8 cellular contexts compared by ENCODE assay signal in the genomic region with DNA sequence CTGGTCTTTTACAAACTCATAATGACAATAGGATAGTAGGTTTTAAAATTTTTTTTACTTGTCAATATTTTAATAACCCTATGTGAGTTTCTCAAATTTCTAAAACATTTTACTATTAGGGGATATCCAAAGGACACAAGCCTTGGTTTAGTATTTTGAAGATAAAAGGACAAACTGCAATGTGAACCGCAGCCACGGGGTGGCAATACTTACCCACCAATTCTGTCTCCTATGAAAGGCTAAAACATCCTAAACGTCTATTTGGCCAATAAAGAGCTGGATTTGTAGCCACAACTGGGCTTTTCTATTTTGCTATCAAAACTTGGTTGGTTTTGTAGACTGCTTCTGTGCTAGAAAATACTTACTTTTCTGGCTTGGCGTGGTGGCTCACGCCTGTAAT. TPM values are rescaled to one million over a fixed set of nuclear protein-coding genes. Genes with fewer than 3 reads are reported as not detected.
DNase-seq lines count a peak whose midpoint lies in the region; ATAC-seq, FAIRE-seq and TF ChIP-seq lines count a peak whose summit lies in the region.
"Not testable (repeated sequence)": the region's sequence is repeated elsewhere in the genome, so short reads cannot be mapped to it uniquely, and the experiment has no call there.

No MANE protein-coding gene starts in this region.

- H3K79me2 ChIP-seq in K562 (ENCODE audit: control insufficient read depth, insufficient read depth, low read length), result peaks cover 11% of the 10 kb centered on the region

- not testable (repeated sequence) for H3K27ac ChIP-seq in Peyer's patch; K562 (ENCODE audit: extremely low read depth, low read depth, low read length); right atrium auricular region; prostate gland

- not testable (repeated sequence) for H4K20me1 ChIP-seq in K562 (replicated peaks; ENCODE audit: control insufficient read depth, insufficient read depth, low read length)

- H3K27me3 Mint-ChIP-seq in activated CD4-positive, alpha-beta memory T cell treated with anti-CD3 and anti-CD28 coated beads, Interleukin-2, amount 10 ng/mL, durations not matched to agents 7 days and 5 days, result not testable (repeated sequence)

- peak in 5 of 6 experiments; percentile 40 to 85 (median 70) for TF ChIP-seq CTCF in Peyer's patch (IDR thresholded peaks at IDR 0.05)
- peak; percentile 27 to 55 (median 41); a peak in 4 of 6 replicates for TF ChIP-seq CTCF in K562 (IDR thresholded peaks at IDR 0.05 in 2 of 3, conservative IDR thresholded peaks at IDR 0.05 in 1 of 3; ENCODE audit: insufficient read depth in 2 of 3, low read depth in 1 of 3, low read length in 3 of 3)
- TF ChIP-seq CTCF in right atrium auricular region (IDR thresholded peaks at IDR 0.05), result peak; percentile 16 to 63
- peak in 3 of 4 experiments; percentile 33 to 73 (median 59) for TF ChIP-seq CTCF in prostate gland (IDR thresholded peaks at IDR 0.05)

- FAIRE-seq in K562 (lab: Jason Lieb, UNC), result peak; percentile 94

- H3K9me1 ChIP-seq in K562 (ENCODE audit: control insufficient read depth, insufficient read depth, low read length), result not testable (repeated sequence)

- H3K9ac ChIP-seq in K562 (ENCODE audit: insufficient read depth in 1 of 2, low read depth in 2 of 2, low read length in 2 of 2), result not testable (repeated sequence)

- H3K4me3 Mint-ChIP-seq in activated CD4-positive, alpha-beta memory T cell treated with anti-CD3 and anti-CD28 coated beads, Interleukin-2, amount 10 ng/mL, durations not matched to agents 7 days and 5 days, result not testable (repeated sequence)

- TF ChIP-seq POLR2A in Peyer's patch (IDR thresholded peaks at IDR 0.05); K562 (conservative IDR thresholded peaks at IDR 0.05); prostate gland (IDR thresholded peaks at IDR 0.05): not testable (repeated sequence)

- TF ChIP-seq RAD21 in K562 (CRISPR knock-in tag; conservative IDR thresholded peaks at IDR 0.05 in 1 of 2, IDR thresholded peaks at IDR 0.05 in 1 of 2), result peak; percentile 93 to 94

- H3K36me3 ChIP-seq in Peyer's patch; K562 (ENCODE audit: control insufficient read depth, insufficient read depth, low read length); right atrium auricular region; prostate gland: not testable (repeated sequence)

- 3% methylated on average over 4 of the region's 5 CpGs for WGBS in K562 (ENCODE audit: insufficient coverage, low coverage, missing lambda C conversion rate)
- 7% methylated on average over 5 of the region's 5 CpGs for WGBS in prostate gland

- intact Hi-C loops in K562 (cut with micrococcal nuclease), result loop anchor here (10.0 kb wide), 2 partner anchors 357 to 687 kb away; no protein-coding TSS in a partner anchor
- intact Hi-C loops in prostate gland (cut with DNase I), result not testable (repeated sequence)

- BruUV-seq in K562 (replicated peaks; lab: Mats Ljungman, UMichigan), result not testable (repeated sequence)

- DNase-seq in DMS53 (lab: John Stamatoyannopoulos, UW) (peak; percentile 54), NCI-H1092 treated with DMSO at 0.1 percent for 48 hours (lab: John Stamatoyannopoulos, UW) (peak; percentile 2), Peyer's patch (peak in 2 of 3 donors; percentile 75 to 94), right atrium auricular region (ENCODE audit: low spot score) (peak; percentile 83), prostate gland (ENCODE audit: low spot score) (peak; percentile 56)
- DNase-seq in activated CD4-positive, alpha-beta memory T cell treated with anti-CD3 and anti-CD28 coated beads, Interleukin-2, amount 10 ng/mL, durations not matched to agents 7 days and 5 days, result peak; percentile 82
- not testable (repeated sequence) for DNase-seq in K562 (ENCODE audit: extremely low read depth in 1 of 4, low spot score in 3 of 4)
- peak; percentile 79 for DNase-seq in stimulated activated naive CD8-positive, alpha-beta T cell treated with anti-CD3 and anti-CD28 coated beads, Interleukin-15, Interleukin-2, amounts not matched to agents 100 U/mL and 50 U/mL, for 24 hours

- H3K4me1 Mint-ChIP-seq in activated CD4-positive, alpha-beta memory T cell treated with anti-CD3 and anti-CD28 coated beads, Interleukin-2, amount 10 ng/mL, durations not matched to agents 7 days and 5 days, result not testable (repeated sequence)

- in situ Hi-C loops in K562 (cut with MboI), result loop anchor here (5.0 to 25.0 kb wide), 3 partner anchors 210 to 390 kb away; no protein-coding TSS in a partner anchor

- not testable (repeated sequence) for H2AFZ ChIP-seq in K562 (ENCODE audit: low read depth, low read length)

- CTCF ChIA-PET in activated CD4-positive, alpha-beta memory T cell treated with anti-CD3 and anti-CD28 coated beads, Interleukin-2, amount 10 ng/mL, durations not matched to agents 7 days and 5 days (lab: Charles Lee); K562 (lab: Yijun Ruan, JAX; ENCODE audit: low intra/inter-chr PET ratio): not testable (repeated sequence)

- H3K4me1 ChIP-seq in Peyer's patch; K562 (replicated peaks in 1 of 2; ENCODE audit: control insufficient read depth in 2 of 2, insufficient read depth in 2 of 2, low read length in 2 of 2); right atrium auricular region; prostate gland (replicated peaks): not testable (repeated sequence)

- not testable (repeated sequence) for H3K27me3 ChIP-seq in Peyer's patch; K562 (ENCODE audit: control insufficient read depth in 2 of 2, insufficient read depth in 2 of 2, low read length in 2 of 2); right atrium auricular region; prostate gland (replicated peaks; ENCODE audit: insufficient read depth)

- ATAC-seq in K562, result peak; percentile 34
- ATAC-seq in stimulated activated naive CD8-positive, alpha-beta T cell treated with anti-CD3 and anti-CD28 coated beads, Interleukin-15, Interleukin-2, amounts not matched to agents 100 U/mL and 50 U/mL, for 24 hours, result not testable (repeated sequence)

- POLR2A ChIA-PET in activated CD4-positive, alpha-beta memory T cell treated with anti-CD3 and anti-CD28 coated beads, Interleukin-2, amount 10 ng/mL, durations not matched to agents 7 days and 5 days (lab: Charles Lee); K562 (lab: Yijun Ruan, JAX): not testable (repeated sequence)

- not testable (repeated sequence) for H3K9me3 ChIP-seq in Peyer's patch; K562 (replicated peaks; ENCODE audit: control insufficient read depth, insufficient read depth, low read depth, low read length); right atrium auricular region; prostate gland

- not testable (repeated sequence) for H3K9me3 Mint-ChIP-seq in activated CD4-positive, alpha-beta memory T cell treated with anti-CD3 and anti-CD28 coated beads, Interleukin-2, amount 10 ng/mL, durations not matched to agents 7 days and 5 days

- H3K36me3 Mint-ChIP-seq in activated CD4-positive, alpha-beta memory T cell treated with anti-CD3 and anti-CD28 coated beads, Interleukin-2, amount 10 ng/mL, durations not matched to agents 7 days and 5 days (ENCODE audit: low read depth), result not testable (repeated sequence)

- TF ChIP-seq EP300 in K562 (IDR thresholded peaks at IDR 0.05; ENCODE audit: low read length), result not testable (repeated sequence)

- H3K27ac Mint-ChIP-seq in activated CD4-positive, alpha-beta memory T cell treated with anti-CD3 and anti-CD28 coated beads, Interleukin-2, amount 10 ng/mL, durations not matched to agents 7 days and 5 days, result not testable (repeated sequence)

- not testable (repeated sequence) for H3K4me2 ChIP-seq in K562 (ENCODE audit: insufficient read depth, low read length)

- not testable (repeated sequence) for H3K4me3 ChIP-seq in Peyer's patch, K562, right atrium auricular region, prostate gland

RNA-seq across cellular contexts. Expression of a gene that starts 4.0 kb away (rescaled TPM):
- total RNA-seq in Peyer's patch, result 10 to 100 TPM; 24.7 to 53.5 (median 34.6) TPM
- 10 to 100 TPM; 32.4 to 33.8 TPM for total RNA-seq in activated CD4-positive, alpha-beta memory T cell treated with anti-CD3 and anti-CD28 coated beads, Interleukin-2, amount 10 ng/mL, durations not matched to agents 7 days and 5 days
- 40.0 and 67.1 TPM in 2 replicates for total RNA-seq in K562 (2011; cell fraction: chromatin; rRNA removed; ENCODE audit: low replicate concordance)
- total RNA-seq in K562 (2011; cell fraction: nucleolus; rRNA removed), result 37.7 and 41.1 TPM in 2 replicates
- total RNA-seq in K562 (2011; cell fraction: nucleoplasm; rRNA removed), result 32.6 and 36.3 TPM in 2 replicates
- total RNA-seq in K562 (2014; rRNA removed), result 103 TPM in 2 replicates
- 54.8 and 61.6 TPM in 2 replicates for total RNA-seq in K562 (2014; rRNA removed; fragmentation: Illumina TruSeq; extraction: Trizol)
- 63.5 and 64.7 TPM in 2 replicates for total RNA-seq in K562 (2015; rRNA removed; fragmentation: Illumina TruSeq; extraction: Trizol)
- total RNA-seq in K562 (2021), result 97.2 and 104 TPM in 2 replicates
- polyA plus RNA-seq in K562 (2011; rRNA removed), result 58.2 and 75.8 TPM in 2 replicates
- polyA plus RNA-seq in K562 (2011; cell fraction: cytosol; rRNA removed), result 52.0 and 58.7 TPM in 2 replicates
- polyA plus RNA-seq in K562 (2011; cell fraction: nucleus; rRNA removed), result 32.6 and 33.3 TPM in 2 replicates
- 60.9 and 95.2 TPM in 2 replicates for polyA plus RNA-seq in K562 (2012)
- 87.3 and 95.3 TPM in 2 replicates for polyA plus RNA-seq in K562 (2014; fragmentation: Illumina TruSeq; extraction: Trizol)
- 1 to 10 TPM; 1.6 to 4.0 TPM for polyA plus RNA-seq in K562 (2014; fragmentation: Nextera tagmentation; extraction: Ambion mirVana)
- polyA plus RNA-seq in K562 (2014; rRNA removed), result 88.8 and 89.8 TPM in 2 replicates
- polyA minus RNA-seq in K562 (2011; rRNA and poly(A)+ RNA removed), result 35.3 and 51.6 TPM in 2 replicates
- polyA minus RNA-seq in K562 (2011; cell fraction: cytosol; rRNA and poly(A)+ RNA removed), result 14.3 and 22.3 TPM in 2 replicates
- 12.6 and 13.2 TPM in 2 replicates for polyA minus RNA-seq in K562 (2011; cell fraction: nucleus; rRNA and poly(A)+ RNA removed)
- total RNA-seq in right atrium auricular region, result 10 to 100 TPM; 26.9 to 36.6 TPM
- total RNA-seq in prostate gland, result 10 to 100 TPM; 52.1 to 71.9 TPM

RNA-seq across cellular contexts. Expression of a gene that starts 14.8 kb away (rescaled TPM):
- total RNA-seq in Peyer's patch, result 100 to 1,000 TPM in 1 of 4 donors, 10 to 100 TPM in 3; 22.9 to 153 (median 68.2) TPM
- total RNA-seq in activated CD4-positive, alpha-beta memory T cell treated with anti-CD3 and anti-CD28 coated beads, Interleukin-2, amount 10 ng/mL, durations not matched to agents 7 days and 5 days, result 10 to 100 TPM in 1 of 2 experiments, 1 to 10 TPM in 1; 9.8 to 14.7 TPM
- 22.2 and 28.1 TPM in 2 replicates for total RNA-seq in K562 (2011; cell fraction: chromatin; rRNA removed; ENCODE audit: low replicate concordance)
- total RNA-seq in K562 (2011; cell fraction: nucleolus; rRNA removed), result 9.6 and 12.2 TPM in 2 replicates
- 10.9 and 17.3 TPM in 2 replicates for total RNA-seq in K562 (2011; cell fraction: nucleoplasm; rRNA removed)
- total RNA-seq in K562 (2014; rRNA removed), result 6.6 and 15.4 TPM in 2 replicates
- 6.9 and 8.5 TPM in 2 replicates for total RNA-seq in K562 (2014; rRNA removed; fragmentation: Illumina TruSeq; extraction: Trizol)
- 7.6 and 10.7 TPM in 2 replicates for total RNA-seq in K562 (2015; rRNA removed; fragmentation: Illumina TruSeq; extraction: Trizol)
- 8.6 and 10.2 TPM in 2 replicates for total RNA-seq in K562 (2021)
- polyA plus RNA-seq in K562 (2011; rRNA removed), result 10.3 and 12.3 TPM in 2 replicates
- 5.9 and 8.6 TPM in 2 replicates for polyA plus RNA-seq in K562 (2011; cell fraction: cytosol; rRNA removed)
- polyA plus RNA-seq in K562 (2011; cell fraction: nucleus; rRNA removed), result 9.7 and 10.1 TPM in 2 replicates
- 11.1 and 13.1 TPM in 2 replicates for polyA plus RNA-seq in K562 (2012)
- polyA plus RNA-seq in K562 (2014; fragmentation: Illumina TruSeq; extraction: Trizol), result 3.1 and 3.3 TPM in 2 replicates
- polyA plus RNA-seq in K562 (2014; fragmentation: Nextera tagmentation; extraction: Ambion mirVana), result 1 to 10 TPM; 1.2 to 1.5 TPM
- polyA plus RNA-seq in K562 (2014; rRNA removed), result 9.9 and 13.3 TPM in 2 replicates
- 8.2 and 13.5 TPM in 2 replicates for polyA minus RNA-seq in K562 (2011; rRNA and poly(A)+ RNA removed)
- polyA minus RNA-seq in K562 (2011; cell fraction: cytosol; rRNA and poly(A)+ RNA removed), result 2.7 and 4.7 TPM in 2 replicates
- 3.9 and 7.1 TPM in 2 replicates for polyA minus RNA-seq in K562 (2011; cell fraction: nucleus; rRNA and poly(A)+ RNA removed)
- total RNA-seq in right atrium auricular region, result 10 to 100 TPM; 26.5 to 40.6 TPM
- total RNA-seq in prostate gland, result 10 to 100 TPM; 69.7 to 82.2 TPM
